ENCODE assay signal across 8 cellular contexts in genomic region chr22:41302016-41302767, GRCh38. TPM values are rescaled to one million over a fixed set of nuclear protein-coding genes. Genes with fewer than 3 reads are reported as not detected.
DNase-seq lines count a peak whose midpoint lies in the region; ATAC-seq and TF ChIP-seq lines count a peak whose summit lies in the region.

No MANE protein-coding gene starts in this region.

- peaks cover 8% of the 10 kb centered on the region for H3K36me3 Mint-ChIP-seq in activated CD4-positive, alpha-beta memory T cell treated with anti-CD3 and anti-CD28 coated beads, Interleukin-2, amount 10 ng/mL, durations not matched to agents 7 days and 5 days (ENCODE audit: low read depth)

- DNase-seq in activated gamma-delta T cell treated with Interleukin-2 at 50 U/mL for 16 hours (peak; percentile 7), activated gamma-delta T cell (lab: John Stamatoyannopoulos, UW) (no peak), esophagus squamous epithelium (lab: John Stamatoyannopoulos, UW) (no peak), HK-2 (ENCODE audit: unreplicated experiment) (no peak), AML-193 (lab: John Stamatoyannopoulos, UW) (no peak)
- no peak for DNase-seq in activated CD4-positive, alpha-beta memory T cell treated with anti-CD3 and anti-CD28 coated beads, Interleukin-2, amount 10 ng/mL, durations not matched to agents 7 days and 5 days

- 0% methylated on average over 4 of the region's 60 CpGs for WGBS in esophagus squamous epithelium, 2 donors

- H3K4me3 ChIP-seq in esophagus squamous epithelium (peak overlapping the region; percentile 79 to 99 (median 95)), neural cell (ENCODE audit: low read length) (peak overlapping the region; percentile 87)

- intact Hi-C loops in esophagus squamous epithelium (cut with DNase I) = no loop called here

- peak overlapping the region; percentile 74 for H3K4me3 Mint-ChIP-seq in activated CD4-positive, alpha-beta memory T cell treated with anti-CD3 and anti-CD28 coated beads, Interleukin-2, amount 10 ng/mL, durations not matched to agents 7 days and 5 days

- H3K9me2 ChIP-seq in neural cell (ENCODE audit: insufficient read depth, low read length) = no peaks in the 10 kb centered on the region

- H4K20me1 ChIP-seq in neural cell (ENCODE audit: insufficient read depth) = no peaks in the 10 kb centered on the region

- H3K9me3 ChIP-seq in esophagus squamous epithelium (no peaks in the 10 kb centered on the region), neural cell (ENCODE audit: low read length) (no peaks in the 10 kb centered on the region)

- H3F3A ChIP-seq in neural cell (ENCODE audit: insufficient read depth, low read length, poor library complexity, severe bottlenecking) = no peaks in the 10 kb centered on the region

- POLR2A ChIA-PET in activated CD4-positive, alpha-beta memory T cell treated with anti-CD3 and anti-CD28 coated beads, Interleukin-2, amount 10 ng/mL, durations not matched to agents 7 days and 5 days (lab: Charles Lee) = interaction anchor here (0.8 to 8.4 kb wide), 15 partner anchors 9 to 350 kb away, joined by 3 to 117 read pairs (median 3); partner anchors contain the start of genes EP300, PMM1, RANGAP1 and TEF

- no peak for TF ChIP-seq EP300 in neural cell (conservative IDR thresholded peaks at IDR 0.05; ENCODE audit: poor library complexity, severe bottlenecking)

- peaks cover 18 to 51% (median 19%) of the 10 kb centered on the region in 3 donors for H3K4me1 ChIP-seq in esophagus squamous epithelium

- peak overlapping the region; percentile 90 for H2AFZ ChIP-seq in neural cell (ENCODE audit: low read depth, low read length)

- H3K4me2 ChIP-seq in neural cell (ENCODE audit: low read length) = peak overlapping the region; percentile 99

- H3K4me1 Mint-ChIP-seq in activated CD4-positive, alpha-beta memory T cell treated with anti-CD3 and anti-CD28 coated beads, Interleukin-2, amount 10 ng/mL, durations not matched to agents 7 days and 5 days = peaks cover 30% of the 10 kb centered on the region

- H3K79me2 ChIP-seq in neural cell (replicated peaks; ENCODE audit: insufficient read depth, low read length) = peaks cover 37% of the 10 kb centered on the region

- CTCF ChIA-PET in activated CD4-positive, alpha-beta memory T cell treated with anti-CD3 and anti-CD28 coated beads, Interleukin-2, amount 10 ng/mL, durations not matched to agents 7 days and 5 days (lab: Charles Lee) = interaction anchor here (1.1 to 1.5 kb wide), 4 partner anchors 15 to 365 kb away, joined by 3 to 11 read pairs (median 4); partner anchors contain the start of genes RANGAP1 and TEF

- no peaks in the 10 kb centered on the region for H3K9me3 Mint-ChIP-seq in activated CD4-positive, alpha-beta memory T cell treated with anti-CD3 and anti-CD28 coated beads, Interleukin-2, amount 10 ng/mL, durations not matched to agents 7 days and 5 days

- H3K9ac ChIP-seq in neural cell (ENCODE audit: low read length) = peak overlapping the region; percentile 92

- TF ChIP-seq RAD21 in neural cell (conservative IDR thresholded peaks at IDR 0.05) = no peak

- peak overlapping the region; percentile 89 to 94 (median 90) for H3K27ac ChIP-seq in esophagus squamous epithelium
- H3K27ac ChIP-seq in neural cell (ENCODE audit: low read length) = peak overlapping the region; percentile 76

- TF ChIP-seq CTCF in esophagus squamous epithelium (IDR thresholded peaks at IDR 0.05) = no peak
- no peak for TF ChIP-seq CTCF in neural cell (IDR thresholded peaks at IDR 0.05; ENCODE audit: poor library complexity, severe bottlenecking)

- no peaks in the 10 kb centered on the region for H3K27me3 Mint-ChIP-seq in activated CD4-positive, alpha-beta memory T cell treated with anti-CD3 and anti-CD28 coated beads, Interleukin-2, amount 10 ng/mL, durations not matched to agents 7 days and 5 days

- peak overlapping the region; percentile 72 for H3K27ac Mint-ChIP-seq in activated CD4-positive, alpha-beta memory T cell treated with anti-CD3 and anti-CD28 coated beads, Interleukin-2, amount 10 ng/mL, durations not matched to agents 7 days and 5 days

- no peak for ATAC-seq in GM21367 (IDR thresholded peaks at IDR 0.05; ENCODE audit: unreplicated experiment)

- H3K27me3 ChIP-seq in esophagus squamous epithelium (no peaks in the 10 kb centered on the region), neural cell (ENCODE audit: insufficient read depth, low read depth, low read length) (no peaks in the 10 kb centered on the region)

- peaks cover 0 to 2% (median 0%) of the 10 kb centered on the region in 3 donors for H3K36me3 ChIP-seq in esophagus squamous epithelium
- H3K36me3 ChIP-seq in neural cell (ENCODE audit: insufficient read depth, low read length) = no peaks in the 10 kb centered on the region

- no peak for TF ChIP-seq POLR2A in esophagus squamous epithelium (IDR thresholded peaks at IDR 0.05)

TF ChIP-seq in neural cell, 6 proteins besides CTCF, POLR2A, EP300 and RAD21:
- TF ChIP-seq REST (IDR thresholded peaks at IDR 0.05; ENCODE audit: borderline replicate concordance) = no peak
- TF ChIP-seq SMC3 (conservative IDR thresholded peaks at IDR 0.05; ENCODE audit: poor library complexity) = no peak
- TF ChIP-seq EZH2 (IDR thresholded peaks at IDR 0.05; ENCODE audit: borderline replicate concordance, insufficient read depth, low read length, poor library complexity, severe bottlenecking) = no peak
- TF ChIP-seq POLR2AphosphoS5 (IDR thresholded peaks at IDR 0.05) = no peak
- TF ChIP-seq TAF1 (IDR thresholded peaks at IDR 0.05; ENCODE audit: low read depth) = no peak
- TF ChIP-seq MXI1 (conservative IDR thresholded peaks at IDR 0.05; ENCODE audit: poor library complexity, severe bottlenecking) = no peak

RNA-seq across cellular contexts. Expression of gene ZC3H7B, which starts 0.9 kb away (rescaled TPM):
- 10 to 100 TPM; 41.7 to 42.1 TPM for total RNA-seq in activated CD4-positive, alpha-beta memory T cell treated with anti-CD3 and anti-CD28 coated beads, Interleukin-2, amount 10 ng/mL, durations not matched to agents 7 days and 5 days
- 10 to 100 TPM; 18.7 to 36.8 (median 20.9) TPM for total RNA-seq in esophagus squamous epithelium
- 34.6 and 43.0 TPM in 2 replicates for polyA plus RNA-seq in neural cell
- polyA minus RNA-seq in neural cell = 72.1 and 76.4 TPM in 2 replicates

RNA-seq across cellular contexts. Expression of gene RANGAP1, which starts 16.2 kb away (rescaled TPM):
- total RNA-seq in activated CD4-positive, alpha-beta memory T cell treated with anti-CD3 and anti-CD28 coated beads, Interleukin-2, amount 10 ng/mL, durations not matched to agents 7 days and 5 days = 10 to 100 TPM; 98.7 to 99.7 TPM
- total RNA-seq in esophagus squamous epithelium = 10 to 100 TPM; 80.1 to 98.5 (median 84.5) TPM
- polyA plus RNA-seq in neural cell = 48.6 and 57.0 TPM in 2 replicates
- 48.6 and 59.6 TPM in 2 replicates for polyA minus RNA-seq in neural cell
